Comparison of ENCODE assay signal across 8 cellular contexts in genomic region chr19:57351867-57352266, GRCh38. TPM values are rescaled to one million over a fixed set of nuclear protein-coding genes. Genes with fewer than 3 reads are reported as not detected.
DNase-seq lines count a peak whose midpoint lies in the region; ATAC-seq and TF ChIP-seq lines count a peak whose summit lies in the region.

No MANE protein-coding gene starts in this region.

- peaks cover 35% of the 10 kb centered on the region for H3K4me1 Mint-ChIP-seq in CD4-positive, alpha-beta T cell (ENCODE audit: low read depth)
- H3K4me1 Mint-ChIP-seq in natural killer cell, result peaks cover 32 to 33% of the 10 kb centered on the region in 2 donors

- intact Hi-C loops in CD4-positive, alpha-beta T cell (cut with DNase I, micrococcal nuclease), result loop anchor here (2.0 to 10.0 kb wide), 5 partner anchors 70 to 757 kb away; partner anchors contain the start of genes ZNF460 (in 2 of the 2), ZNF805 (in 2 of the 2) and ZNF71 (in 1 of the 2)
- intact Hi-C loops in natural killer cell (cut with micrococcal nuclease), result loop anchor here (1.0 to 5.0 kb wide), 6 partner anchors 11 to 111 kb away; partner anchors contain the start of genes TRAPPC2B, ZNF17, ZNF460 and ZNF543

- peak overlapping the region; percentile 96 for H3K4me3 ChIP-seq in MG63
- H3K4me3 ChIP-seq in effector memory CD4-positive, alpha-beta T cell (ENCODE audit: insufficient read depth, low read depth, low read length, poor library complexity, severe bottlenecking), result peak overlapping the region; percentile 81

- H3K27ac ChIP-seq in CD4-positive, alpha-beta T cell (ENCODE audit: low read depth, low read length), result no peak overlapping the region
- H3K27ac ChIP-seq in effector memory CD4-positive, alpha-beta T cell (ENCODE audit: insufficient read depth, low read length, poor library complexity, severe bottlenecking), result no peak overlapping the region

- CTCF ChIA-PET in CD4-positive, alpha-beta T cell (lab: Charles Lee), result no interaction called here

- H3K27ac Mint-ChIP-seq in CD4-positive, alpha-beta T cell, result peak overlapping the region; percentile 90
- H3K27ac Mint-ChIP-seq in natural killer cell, result peak overlapping the region; percentile 95 to 97

- DNase-seq in CD4-positive, alpha-beta T cell, result no peak
- DNase-seq in MG63 (peak; percentile 8), natural killer cell (no peak), epidermal melanocyte (ENCODE audit: insufficient read length, low spot score) (no peak), MV-4-11 (lab: John Stamatoyannopoulos, UW) (no peak), NCI-H2196 (lab: John Stamatoyannopoulos, UW; ENCODE audit: unreplicated experiment) (no peak)
- no peak for DNase-seq in effector memory CD4-positive, alpha-beta T cell
- DNase-seq in stimulated activated CD4-positive, alpha-beta T cell treated with anti-CD3 and anti-CD28 coated beads, Interleukin-2, amount 100 ng/mL, for 24 hours, result no peak

- H3K27me3 ChIP-seq in CD4-positive, alpha-beta T cell (ENCODE audit: control insufficient read depth, insufficient read depth, low read length), result no peaks in the 10 kb centered on the region
- no peaks in the 10 kb centered on the region for H3K27me3 ChIP-seq in MG63
- no peaks in the 10 kb centered on the region for H3K27me3 ChIP-seq in effector memory CD4-positive, alpha-beta T cell (replicated peaks; ENCODE audit: control insufficient read depth, insufficient read depth, low read length, poor library complexity, severe bottlenecking)

- peaks cover 38% of the 10 kb centered on the region for H3K9me3 ChIP-seq in CD4-positive, alpha-beta T cell (ENCODE audit: control insufficient read depth, low read length)
- peaks cover 13% of the 10 kb centered on the region for H3K9me3 ChIP-seq in MG63
- peaks cover 8% of the 10 kb centered on the region for H3K9me3 ChIP-seq in effector memory CD4-positive, alpha-beta T cell (ENCODE audit: control insufficient read depth, low read length)

- POLR2A ChIA-PET in CD4-positive, alpha-beta T cell (lab: Charles Lee), result no interaction called here

- TF ChIP-seq CTCF in CD4-positive, alpha-beta T cell (IDR thresholded peaks at IDR 0.05), result no peak
- no peak for TF ChIP-seq CTCF in natural killer cell (IDR thresholded peaks at IDR 0.05)

- no peak for ATAC-seq in CD4-positive, alpha-beta T cell (ENCODE audit: poor library complexity)
- ATAC-seq in natural killer cell, result no peak

- H3K36me3 ChIP-seq in MG63, result peaks cover 48% of the 10 kb centered on the region
- peaks cover 36% of the 10 kb centered on the region for H3K36me3 ChIP-seq in effector memory CD4-positive, alpha-beta T cell (ENCODE audit: control insufficient read depth, insufficient read depth, low read length)

- H3K4me1 ChIP-seq in effector memory CD4-positive, alpha-beta T cell (ENCODE audit: control insufficient read depth, insufficient read depth, low read length, poor library complexity, severe bottlenecking), result peaks cover 10% of the 10 kb centered on the region

- H3K4me3 Mint-ChIP-seq in CD4-positive, alpha-beta T cell, result peak overlapping the region; percentile 93
- peak overlapping the region; percentile 98 for H3K4me3 Mint-ChIP-seq in natural killer cell

- H3K36me3 Mint-ChIP-seq in CD4-positive, alpha-beta T cell (ENCODE audit: low read depth), result peaks cover 67% of the 10 kb centered on the region
- peaks cover 49% of the 10 kb centered on the region for H3K36me3 Mint-ChIP-seq in natural killer cell

- H3K9me3 Mint-ChIP-seq in CD4-positive, alpha-beta T cell, result peaks cover 19% of the 10 kb centered on the region
- H3K9me3 Mint-ChIP-seq in natural killer cell, result peaks cover 9 to 20% of the 10 kb centered on the region in 2 donors

- H3K27me3 Mint-ChIP-seq in CD4-positive, alpha-beta T cell, result peaks cover 8% of the 10 kb centered on the region
- peaks cover 4 to 10% of the 10 kb centered on the region in 2 donors for H3K27me3 Mint-ChIP-seq in natural killer cell (ENCODE audit: low read depth in 2 of 2)

RNA-seq across cellular contexts. Expression of gene ZNF304, which starts 0.8 kb away (rescaled TPM):
- 1 to 10 TPM; 4.9 to 5.4 TPM for total RNA-seq in CD4-positive, alpha-beta T cell
- total RNA-seq in MG63 (2014; rRNA removed; shearing (Covaris generic); ENCODE audit: low replicate concordance), result 10.6 and 11.9 TPM in 2 replicates
- 10 to 100 TPM in 1 of 3 donors, 1 to 10 TPM in 2; 6.6 to 10.7 (median 9.2) TPM for total RNA-seq in natural killer cell

RNA-seq across cellular contexts. Expression of gene TRAPPC2B, which starts 11.5 kb away (rescaled TPM):
- total RNA-seq in CD4-positive, alpha-beta T cell, result 10 to 100 TPM; 11.5 to 12.7 TPM
- total RNA-seq in MG63 (2014; rRNA removed; shearing (Covaris generic); ENCODE audit: low replicate concordance), result 13.6 and 42.5 TPM in 2 replicates
- 10 to 100 TPM in 2 of 3 donors, 1 to 10 TPM in 1; 7.4 to 15.6 (median 13.7) TPM for total RNA-seq in natural killer cell

RNA-seq across cellular contexts. Expression of gene ZNF547, which starts 11.5 kb away (rescaled TPM):
- total RNA-seq in CD4-positive, alpha-beta T cell, result 1 to 10 TPM; 1.4 to 2.1 TPM
- total RNA-seq in MG63 (2014; rRNA removed; shearing (Covaris generic); ENCODE audit: low replicate concordance), result 6.5 and 10.6 TPM in 2 replicates
- total RNA-seq in natural killer cell, result 1 to 10 TPM in 1 of 3 donors, under 1 TPM in 2; 0.48 to 1.2 (median 0.92) TPM

RNA-seq across cellular contexts. Expression of gene ZNF543, which starts 31.6 kb away (rescaled TPM):
- 1 to 10 TPM; 4.0 to 4.3 TPM for total RNA-seq in CD4-positive, alpha-beta T cell
- total RNA-seq in MG63 (2014; rRNA removed; shearing (Covaris generic); ENCODE audit: low replicate concordance), result 7.6 and 10.0 TPM in 2 replicates
- 1 to 10 TPM; 4.7 to 7.2 (median 5.9) TPM for total RNA-seq in natural killer cell

RNA-seq across cellular contexts. Expression of gene ZNF548, which starts 37.8 kb away (rescaled TPM):
- 10 to 100 TPM; 68.3 to 70.4 TPM for total RNA-seq in CD4-positive, alpha-beta T cell
- total RNA-seq in MG63 (2014; rRNA removed; shearing (Covaris generic); ENCODE audit: low replicate concordance), result 7.7 and 17.8 TPM in 2 replicates
- 100 to 1,000 TPM in 1 of 3 donors, 10 to 100 TPM in 2; 75.5 to 104 (median 96.9) TPM for total RNA-seq in natural killer cell
